In the genomic region with DNA sequence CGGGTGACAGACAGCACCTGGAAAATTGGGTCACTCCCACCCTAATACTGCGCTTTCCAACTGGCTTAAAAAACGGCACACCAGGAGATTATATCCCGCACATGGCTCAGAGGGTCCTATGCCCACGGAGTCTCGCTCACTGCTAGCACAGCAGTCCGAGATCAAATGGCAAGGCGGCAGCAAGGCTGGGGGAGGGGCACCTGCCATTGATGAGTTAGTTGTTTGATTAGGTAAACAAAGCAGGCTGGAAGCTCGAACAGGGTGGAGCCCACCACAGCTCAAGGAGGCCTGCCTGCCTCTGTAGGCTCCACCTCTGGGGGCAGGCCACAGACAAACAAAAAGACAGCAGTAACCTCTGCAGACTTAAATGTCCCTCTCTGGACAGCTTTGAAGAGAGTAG, we compare ENCODE assay signal across 21 cellular contexts. TPM values are rescaled to one million over a fixed set of nuclear protein-coding genes. Genes with fewer than 3 reads are reported as not detected.
"Had no signal": no experiment of that assay in that cellular context is flagged by ENCODE, and none has a peak within 500 bp of the region (broad histone marks: within the 10 kb centered on the region; RNA-seq: fewer than 3 reads in every experiment).

No MANE protein-coding gene starts in this region.

RNA-seq across cellular contexts. Expression of a gene that starts 8.7 kb away (rescaled TPM):
- total RNA-seq: activated naive CD8-positive, alpha-beta T cell treated with anti-CD3 and anti-CD28 coated beads for 36 hours; activated naive CD8-positive, alpha-beta T cell treated with anti-CD3 and anti-CD28 coated beads, Interleukin-2, amount 10 ng/mL, durations not matched to agents 7 days and 5 days; activated T-cell treated with anti-CD3 and anti-CD28 coated beads, Interleukin-2, amount 50 U/mL, for 4 hours; activated T-cell treated with anti-CD3 and anti-CD28 coated beads, Interleukin-2, amount 50 U/mL, for 72 hours; activated T-helper 1 cell treated with anti-CD3 and anti-CD28 coated beads, Interleukin-12 subunit alpha, Interleukin-12 subunit beta, Interleukin-2, Interleukin-4 antibody, amounts not matched to agents 30 ng/mL and 10 ng/mL and 1 ng/mL, durations not matched to agents 14 hours and 24 hours and 36 hours; activated T-helper 2 cell treated with anti-CD3 and anti-CD28 coated beads, Interferon-gamma antibody, Interleukin-2, Interleukin-4, amounts not matched to agents 10 μg/mL and 5 μg/mL and 100 μg/mL, durations not matched to agents 14 hours and 24 hours and 36 hours; adrenal gland; aorta; ascending aorta; cardiac muscle cell; cardiac septum; cerebellum; chondrocyte had no signal

RNA-seq across cellular contexts. Expression of a gene that starts 18.8 kb away (rescaled TPM):
- total RNA-seq: activated naive CD4-positive, alpha-beta T cell treated with anti-CD3 and anti-CD28 coated beads for 36 hours; activated naive CD4-positive, alpha-beta T cell treated with anti-CD3 and anti-CD28 coated beads, Interleukin-2, amount 50 U/mL, for 72 hours; activated naive CD8-positive, alpha-beta T cell treated with anti-CD3 and anti-CD28 coated beads for 36 hours; activated naive CD8-positive, alpha-beta T cell treated with anti-CD3 and anti-CD28 coated beads, Interleukin-2, amount 10 ng/mL, durations not matched to agents 7 days and 5 days; activated T-cell treated with anti-CD3 and anti-CD28 coated beads, Interleukin-2, amount 50 U/mL, for 4 hours; activated T-cell treated with anti-CD3 and anti-CD28 coated beads, Interleukin-2, amount 50 U/mL, for 72 hours; activated T-helper 1 cell treated with anti-CD3 and anti-CD28 coated beads, Interleukin-12 subunit alpha, Interleukin-12 subunit beta, Interleukin-2, Interleukin-4 antibody, amounts not matched to agents 30 ng/mL and 10 ng/mL and 1 ng/mL, durations not matched to agents 14 hours and 24 hours and 36 hours; activated T-helper 17 cell treated with anti-CD3 and anti-CD28 coated beads, Interleukin-2, amount 50 U/mL, for 72 hours; activated T-helper 2 cell treated with anti-CD3 and anti-CD28 coated beads, Interferon-gamma antibody, Interleukin-2, Interleukin-4, amounts not matched to agents 10 μg/mL and 5 μg/mL and 100 μg/mL, durations not matched to agents 14 hours and 24 hours and 36 hours; adrenal gland; aorta; ascending aorta; astrocyte; body of pancreas; breast epithelium; bronchial epithelial cell; cardiac muscle cell; cardiac septum; cerebellum; chondrocyte had no signal
- polyA plus RNA-seq: adipose tissue, adrenal gland, aorta, cardiac muscle cell had no signal
